Comparison of ENCODE assay signal across 12 cellular contexts in the genomic region with DNA sequence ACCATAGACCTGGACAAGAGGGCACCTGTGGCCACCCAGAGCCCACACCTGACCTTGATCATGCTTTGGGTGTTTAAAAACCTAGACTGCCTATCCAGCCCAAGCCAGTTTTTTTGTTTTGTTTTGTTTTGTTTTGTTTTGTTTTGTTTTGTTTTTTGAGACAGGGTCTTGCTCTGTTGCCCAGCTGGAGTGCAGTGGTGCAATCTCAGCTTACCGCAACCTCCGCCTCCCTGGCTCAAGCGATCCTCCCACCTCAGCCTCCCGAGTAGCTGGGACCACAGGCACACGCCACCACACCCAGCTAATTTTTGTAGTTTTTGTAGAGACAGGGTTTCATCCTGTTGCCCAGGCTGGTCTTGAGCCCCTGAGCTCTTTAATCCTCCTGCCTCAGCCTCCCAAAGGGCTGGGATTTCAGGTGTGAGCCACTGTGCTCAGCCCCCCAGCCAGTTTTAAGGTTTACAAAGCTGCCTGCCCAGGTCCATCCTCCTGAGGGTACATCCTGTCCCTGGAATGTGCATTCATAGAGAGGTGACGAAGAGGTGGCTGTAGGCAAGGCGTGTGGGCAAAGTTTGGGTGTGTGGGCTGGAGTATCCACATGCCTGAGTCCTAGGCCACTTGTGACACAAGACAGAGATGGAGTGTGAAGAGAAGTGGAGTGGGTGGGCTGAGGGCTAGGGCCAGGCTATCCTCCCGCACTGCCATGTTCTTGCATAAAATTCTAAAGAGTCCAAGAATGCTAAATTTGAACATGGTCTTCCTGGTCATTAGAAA.
"Had no signal": no experiment of that assay in that cellular context is flagged by ENCODE, and none has a peak within 500 bp of the region (broad histone marks: within the 10 kb centered on the region; RNA-seq: fewer than 3 reads in every experiment).

No MANE protein-coding gene starts in this region.

- FAIRE-seq: bronchial epithelial cell had no signal

- H3K9me3 ChIP-seq: esophagus muscularis mucosa had no signal

- H3K27me3 ChIP-seq: dorsolateral prefrontal cortex, esophagus muscularis mucosa had no signal

- H3K36me3 ChIP-seq: esophagus muscularis mucosa had no signal

- H3K27me3 Mint-ChIP-seq: activated CD8-positive, alpha-beta T cell treated with anti-CD3 and anti-CD28 coated beads for 36 hours; activated naive CD8-positive, alpha-beta T cell treated with anti-CD3 and anti-CD28 coated beads, Interleukin-2, amount 10 ng/mL, durations not matched to agents 7 days and 5 days had no signal

- ATAC-seq: activated CD8-positive, alpha-beta T cell treated with anti-CD3 and anti-CD28 coated beads for 36 hours; left lobe of liver had no signal

- H3K4me3 Mint-ChIP-seq: activated CD8-positive, alpha-beta T cell treated with anti-CD3 and anti-CD28 coated beads for 36 hours; activated naive CD8-positive, alpha-beta T cell treated with anti-CD3 and anti-CD28 coated beads, Interleukin-2, amount 10 ng/mL, durations not matched to agents 7 days and 5 days had no signal

- H3K27ac Mint-ChIP-seq: activated CD8-positive, alpha-beta T cell treated with anti-CD3 and anti-CD28 coated beads for 36 hours had no signal

- DNase-seq: activated CD4-positive, alpha-beta T cell treated with anti-CD3 and anti-CD28 coated beads for 4 hours; activated CD8-positive, alpha-beta memory T cell treated with anti-CD3 and anti-CD28 coated beads, Interleukin-2, amount 50 U/mL, for 4 hours; activated naive CD8-positive, alpha-beta T cell treated with anti-CD3 and anti-CD28 coated beads, Interleukin-2, amount 10 ng/mL, durations not matched to agents 7 days and 5 days; anterior cingulate cortex; dorsolateral prefrontal cortex; head of caudate nucleus; T-helper 1 cell had no signal

- H3K9me3 Mint-ChIP-seq: activated CD8-positive, alpha-beta T cell treated with anti-CD3 and anti-CD28 coated beads for 36 hours; activated naive CD8-positive, alpha-beta T cell treated with anti-CD3 and anti-CD28 coated beads, Interleukin-2, amount 10 ng/mL, durations not matched to agents 7 days and 5 days had no signal

- H3K27ac ChIP-seq: esophagus muscularis mucosa had no signal

- H3K4me3 ChIP-seq: dorsolateral prefrontal cortex, esophagus muscularis mucosa, skin epidermis had no signal
